Comparison of ENCODE assay signal across 24 cellular contexts in genomic region chr18:77634495-77634894, GRCh38.
DNase-seq lines count a peak whose midpoint lies in the region; ATAC-seq and TF ChIP-seq lines count a peak whose summit lies in the region.
"Had no signal": no experiment of that assay in that cellular context is flagged by ENCODE, and none has a peak within 500 bp of the region (broad histone marks: within the 10 kb centered on the region; RNA-seq: fewer than 3 reads in every experiment).

No MANE protein-coding gene starts in this region.

- BruUV-seq in MCF 10A (replicated peaks; lab: Mats Ljungman, UMichigan), result no TSS peak

- H3K27ac Mint-ChIP-seq in activated CD4-positive, alpha-beta T cell treated with anti-CD3 and anti-CD28 coated beads, Interleukin-2, amount 10 ng/mL, durations not matched to agents 24 days and 14 days, result no peak overlapping the region
- H3K27ac Mint-ChIP-seq in MCF 10A (ENCODE audit: low read depth, unreplicated experiment), result no peak overlapping the region
- H3K27ac Mint-ChIP-seq: CD14-positive monocyte; CD4-positive, alpha-beta T cell; CD8-positive, alpha-beta memory T cell; GM23338 had no signal

- peak; percentile 25 for DNase-seq in activated CD4-positive, alpha-beta T cell treated with anti-CD3 and anti-CD28 coated beads, Interleukin-2, amount 10 ng/mL, durations not matched to agents 24 days and 14 days
- DNase-seq in activated CD4-positive, alpha-beta T cell treated with anti-CD3 and anti-CD28 coated beads for 48 hours, result no peak
- DNase-seq in inferior parietal cortex (ENCODE audit: extremely low spot score) (peak; percentile 9), MCF 10A (ENCODE audit: unreplicated experiment) (no peak), NCI-H226 (no peak)
- DNase-seq: 8988T; ACHN; AML-193; BE2C; CD4-positive, alpha-beta T cell; CD8-positive, alpha-beta memory T cell; DMS 273 treated with DMSO at 0.1 percent for 48 hours; DMS79; EL; GDM1; H9 had no signal

- H3K9me2 ChIP-seq in neural cell (ENCODE audit: insufficient read depth, low read length), result no peaks in the 10 kb centered on the region

- no peak overlapping the region for H3K4me3 Mint-ChIP-seq in activated CD4-positive, alpha-beta T cell treated with anti-CD3 and anti-CD28 coated beads, Interleukin-2, amount 10 ng/mL, durations not matched to agents 24 days and 14 days
- H3K4me3 Mint-ChIP-seq in MCF 10A (ENCODE audit: unreplicated experiment), result no peak overlapping the region
- H3K4me3 Mint-ChIP-seq: CD14-positive monocyte; CD4-positive, alpha-beta T cell; CD8-positive, alpha-beta memory T cell; GM23338; H9 had no signal

- CTCF ChIA-PET in MCF 10A (lab: Yijun Ruan, JAX), result interaction anchor here (0.7 kb wide), 1 partner anchor 634 kb away, joined by 3 read pairs; no protein-coding TSS in a partner anchor

- peak; percentile 62 for TF ChIP-seq EP300 in neural cell (conservative IDR thresholded peaks at IDR 0.05; ENCODE audit: poor library complexity, severe bottlenecking)

- no peaks in the 10 kb centered on the region for H3F3A ChIP-seq in neural cell (ENCODE audit: insufficient read depth, low read length, poor library complexity, severe bottlenecking)

- intact Hi-C loops in activated CD4-positive, alpha-beta T cell treated with anti-CD3 and anti-CD28 coated beads, Interleukin-2, amount 10 ng/mL, durations not matched to agents 24 days and 14 days (cut with micrococcal nuclease), result no loop called here
- intact Hi-C loops in MCF 10A (cut with micrococcal nuclease), result no loop called here

- H2AFZ ChIP-seq in neural cell (ENCODE audit: low read depth, low read length), result peak overlapping the region; percentile 3
- H2AFZ ChIP-seq: GM23338 had no signal

- ATAC-seq in HG02759 (IDR thresholded peaks at IDR 0.05; ENCODE audit: unreplicated experiment), result no peak
- ATAC-seq: A549, GM12878, GM23338, HCT116 had no signal

- TF ChIP-seq CTCF in neural cell (IDR thresholded peaks at IDR 0.05; ENCODE audit: poor library complexity, severe bottlenecking) (no peak), MCF 10A (IDR thresholded peaks at IDR 0.05; ENCODE audit: unreplicated experiment) (no peak)

- peaks cover 4% of the 10 kb centered on the region for H3K9me3 Mint-ChIP-seq in activated CD4-positive, alpha-beta T cell treated with anti-CD3 and anti-CD28 coated beads, Interleukin-2, amount 10 ng/mL, durations not matched to agents 24 days and 14 days
- peaks cover 12% of the 10 kb centered on the region for H3K9me3 Mint-ChIP-seq in MCF 10A (ENCODE audit: unreplicated experiment)
- H3K9me3 Mint-ChIP-seq: CD8-positive, alpha-beta memory T cell had no signal

- POLR2A ChIA-PET in MCF 10A (lab: Yijun Ruan, JAX), result no interaction called here

- H3K27me3 ChIP-seq in neural cell (ENCODE audit: insufficient read depth, low read depth, low read length), result no peaks in the 10 kb centered on the region
- H3K27me3 ChIP-seq: BE2C; BLaER1 treated with 17β-estradiol and CSF1 and Interleukin-3, amounts not matched to agents 10 nM and 100 nM had no signal

- peaks cover 11% of the 10 kb centered on the region for H3K27me3 Mint-ChIP-seq in activated CD4-positive, alpha-beta T cell treated with anti-CD3 and anti-CD28 coated beads, Interleukin-2, amount 10 ng/mL, durations not matched to agents 24 days and 14 days
- H3K27me3 Mint-ChIP-seq in MCF 10A (ENCODE audit: insufficient read depth, unreplicated experiment), result no peaks in the 10 kb centered on the region

- no peak for TF ChIP-seq RAD21 in neural cell (conservative IDR thresholded peaks at IDR 0.05)

- no peak overlapping the region for H3K4me2 ChIP-seq in neural cell (ENCODE audit: low read length)
- H3K4me2 ChIP-seq: A549, GM23338 had no signal

- no peaks in the 10 kb centered on the region for H3K79me2 ChIP-seq in neural cell (replicated peaks; ENCODE audit: insufficient read depth, low read length)

- no peak overlapping the region for H3K9ac ChIP-seq in neural cell (ENCODE audit: low read length)
- H3K9ac ChIP-seq: BLaER1 treated with 17β-estradiol and CSF1 and Interleukin-3, amounts not matched to agents 10 nM and 100 nM had no signal

- H4K20me1 ChIP-seq in neural cell (ENCODE audit: insufficient read depth), result no peaks in the 10 kb centered on the region
- H4K20me1 ChIP-seq: BLaER1 treated with 17β-estradiol and CSF1 and Interleukin-3, amounts not matched to agents 10 nM and 100 nM had no signal

- no peaks in the 10 kb centered on the region for H3K36me3 ChIP-seq in neural cell (ENCODE audit: insufficient read depth, low read length)
- H3K36me3 ChIP-seq: BE2C; BLaER1 treated with 17β-estradiol and CSF1 and Interleukin-3, amounts not matched to agents 10 nM and 100 nM had no signal

- H3K9me3 ChIP-seq in neural cell (ENCODE audit: low read length), result no peaks in the 10 kb centered on the region
- H3K9me3 ChIP-seq: A549, BE2C had no signal

- no peak overlapping the region for H3K4me3 ChIP-seq in neural cell (ENCODE audit: low read length)
- H3K4me3 ChIP-seq: A549; BLaER1 treated with 17β-estradiol and CSF1 and Interleukin-3, amounts not matched to agents 10 nM and 100 nM; GM12878; GM23338 had no signal

- no peak overlapping the region for H3K27ac ChIP-seq in neural cell (ENCODE audit: low read length)
- H3K27ac ChIP-seq: A549; BLaER1 treated with 17β-estradiol and CSF1 and Interleukin-3, amounts not matched to agents 10 nM and 100 nM had no signal

- no peaks in the 10 kb centered on the region for H3K4me1 Mint-ChIP-seq in activated CD4-positive, alpha-beta T cell treated with anti-CD3 and anti-CD28 coated beads, Interleukin-2, amount 10 ng/mL, durations not matched to agents 24 days and 14 days
- peaks cover 10% of the 10 kb centered on the region for H3K4me1 Mint-ChIP-seq in MCF 10A (ENCODE audit: insufficient read depth, unreplicated experiment)
- H3K4me1 Mint-ChIP-seq: CD14-positive monocyte; CD8-positive, alpha-beta memory T cell; GM23338; H9 had no signal

- H3K36me3 Mint-ChIP-seq in activated CD4-positive, alpha-beta T cell treated with anti-CD3 and anti-CD28 coated beads, Interleukin-2, amount 10 ng/mL, durations not matched to agents 24 days and 14 days (ENCODE audit: low read depth), result no peaks in the 10 kb centered on the region
- H3K36me3 Mint-ChIP-seq in MCF 10A (ENCODE audit: insufficient read depth, unreplicated experiment), result no peaks in the 10 kb centered on the region
- H3K36me3 Mint-ChIP-seq: CD14-positive monocyte had no signal

TF ChIP-seq in neural cell, 6 proteins besides CTCF, POLR2A, EP300 and RAD21:
- TF ChIP-seq EZH2 (IDR thresholded peaks at IDR 0.05; ENCODE audit: borderline replicate concordance, insufficient read depth, low read length, poor library complexity, severe bottlenecking) (no peak), MXI1 (conservative IDR thresholded peaks at IDR 0.05; ENCODE audit: poor library complexity, severe bottlenecking) (no peak), POLR2AphosphoS5 (IDR thresholded peaks at IDR 0.05) (peak; percentile 31)
- TF ChIP-seq, protein P1, sequence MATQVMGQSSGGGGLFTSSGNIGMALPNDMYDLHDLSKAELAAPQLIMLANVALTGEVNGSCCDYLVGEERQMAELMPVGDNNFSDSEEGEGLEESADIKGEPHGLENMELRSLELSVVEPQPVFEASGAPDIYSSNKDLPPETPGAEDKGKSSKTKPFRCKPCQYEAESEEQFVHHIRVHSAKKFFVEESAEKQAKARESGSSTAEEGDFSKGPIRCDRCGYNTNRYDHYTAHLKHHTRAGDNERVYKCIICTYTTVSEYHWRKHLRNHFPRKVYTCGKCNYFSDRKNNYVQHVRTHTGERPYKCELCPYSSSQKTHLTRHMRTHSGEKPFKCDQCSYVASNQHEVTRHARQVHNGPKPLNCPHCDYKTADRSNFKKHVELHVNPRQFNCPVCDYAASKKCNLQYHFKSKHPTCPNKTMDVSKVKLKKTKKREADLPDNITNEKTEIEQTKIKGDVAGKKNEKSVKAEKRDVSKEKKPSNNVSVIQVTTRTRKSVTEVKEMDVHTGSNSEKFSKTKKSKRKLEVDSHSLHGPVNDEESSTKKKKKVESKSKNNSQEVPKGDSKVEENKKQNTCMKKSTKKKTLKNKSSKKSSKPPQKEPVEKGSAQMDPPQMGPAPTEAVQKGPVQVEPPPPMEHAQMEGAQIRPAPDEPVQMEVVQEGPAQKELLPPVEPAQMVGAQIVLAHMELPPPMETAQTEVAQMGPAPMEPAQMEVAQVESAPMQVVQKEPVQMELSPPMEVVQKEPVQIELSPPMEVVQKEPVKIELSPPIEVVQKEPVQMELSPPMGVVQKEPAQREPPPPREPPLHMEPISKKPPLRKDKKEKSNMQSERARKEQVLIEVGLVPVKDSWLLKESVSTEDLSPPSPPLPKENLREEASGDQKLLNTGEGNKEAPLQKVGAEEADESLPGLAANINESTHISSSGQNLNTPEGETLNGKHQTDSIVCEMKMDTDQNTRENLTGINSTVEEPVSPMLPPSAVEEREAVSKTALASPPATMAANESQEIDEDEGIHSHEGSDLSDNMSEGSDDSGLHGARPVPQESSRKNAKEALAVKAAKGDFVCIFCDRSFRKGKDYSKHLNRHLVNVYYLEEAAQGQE (IDR thresholded peaks at IDR 0.05; ENCODE audit: borderline replicate concordance), result peak; percentile 84

Comparison
In these comparisons a context has a peak if more than half of its experiments do, and no peak if none do; other contexts are left out.
1. DNase-seq: peak in activated CD4-positive, alpha-beta T cell treated with anti-CD3 and anti-CD28 coated beads, Interleukin-2, amount 10 ng/mL, durations not matched to agents 24 days and 14 days (single experiment) and inferior parietal cortex (single experiment); none in activated CD4-positive, alpha-beta T cell treated with anti-CD3 and anti-CD28 coated beads for 48 hours (single experiment), MCF 10A (single experiment) and NCI-H226 (single experiment).